8 cellular contexts compared by ENCODE assay signal in the genomic region with DNA sequence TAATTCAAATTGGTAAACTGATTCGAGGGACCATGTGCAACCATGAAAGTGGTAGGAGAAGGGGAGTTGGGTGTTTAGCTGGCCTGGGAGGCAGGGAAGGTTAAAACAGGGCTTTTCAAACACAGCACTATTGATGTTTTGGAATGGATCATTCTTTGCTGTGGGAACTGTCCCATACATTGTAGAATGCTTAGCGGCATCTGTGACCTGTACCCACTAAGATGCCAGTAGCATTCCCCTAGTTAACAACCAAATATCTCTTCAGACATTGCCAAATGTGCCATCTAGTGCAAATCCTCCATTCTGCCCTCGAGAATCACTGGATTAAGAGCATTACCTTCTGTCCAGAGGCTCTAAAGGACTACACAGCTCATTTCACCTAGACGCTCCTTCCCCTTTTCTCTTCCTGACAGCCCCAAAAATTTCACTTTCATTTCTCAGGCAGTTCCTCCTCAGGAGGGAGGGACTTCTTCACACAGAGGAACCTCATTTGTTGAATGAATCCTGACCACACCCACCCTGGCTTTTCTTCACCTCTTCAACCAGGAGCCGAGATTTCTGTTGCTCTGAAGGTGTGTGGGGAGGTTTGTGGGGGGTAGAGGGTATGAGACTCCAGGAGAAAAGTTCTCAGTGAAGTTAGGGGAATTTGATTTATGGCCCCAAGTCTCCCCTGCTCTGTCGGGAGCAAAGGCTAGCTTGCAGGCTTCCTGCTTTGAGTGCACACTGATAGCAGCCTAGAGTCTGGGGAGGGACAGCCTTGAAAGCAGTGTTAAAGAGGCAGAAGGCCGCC.
DNase-seq lines count a peak whose midpoint lies in the region; ATAC-seq and TF ChIP-seq lines count a peak whose summit lies in the region.

A gene with protein sequence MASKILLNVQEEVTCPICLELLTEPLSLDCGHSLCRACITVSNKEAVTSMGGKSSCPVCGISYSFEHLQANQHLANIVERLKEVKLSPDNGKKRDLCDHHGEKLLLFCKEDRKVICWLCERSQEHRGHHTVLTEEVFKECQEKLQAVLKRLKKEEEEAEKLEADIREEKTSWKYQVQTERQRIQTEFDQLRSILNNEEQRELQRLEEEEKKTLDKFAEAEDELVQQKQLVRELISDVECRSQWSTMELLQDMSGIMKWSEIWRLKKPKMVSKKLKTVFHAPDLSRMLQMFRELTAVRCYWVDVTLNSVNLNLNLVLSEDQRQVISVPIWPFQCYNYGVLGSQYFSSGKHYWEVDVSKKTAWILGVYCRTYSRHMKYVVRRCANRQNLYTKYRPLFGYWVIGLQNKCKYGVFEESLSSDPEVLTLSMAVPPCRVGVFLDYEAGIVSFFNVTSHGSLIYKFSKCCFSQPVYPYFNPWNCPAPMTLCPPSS (plus strand): TSS at position 513 of the 790 bp plus-strand sequence. CDS start 7,331 bp downstream, outside the sequence.

- H3K9ac ChIP-seq in mucosa of stomach (ENCODE audit: low read length), result peak within 1 kb of the TSS; percentile 81

- peaks cover 27 to 48% of the 10 kb centered on the region in 2 donors for H3K4me1 Mint-ChIP-seq in stimulated activated naive B cell treated with anti-CD40 and anti-IgM and Interleukin-4, amounts not matched to agents 10 μg/mL and 1 μg/mL and 100 μg/mL, for 72 hours

- in situ Hi-C loops in GM13976 (cut with MboI; ENCODE audit: low sequenced_read_pairs, unreplicated experiment), result no loop called here

- peak within 1 kb of the TSS; percentile 89 for H3K27ac Mint-ChIP-seq in stimulated activated naive B cell treated with anti-CD40 and anti-IgM and Interleukin-4, amounts not matched to agents 10 μg/mL and 1 μg/mL and 100 μg/mL, for 72 hours

- H3K27me3 Mint-ChIP-seq in stimulated activated naive B cell treated with anti-CD40 and anti-IgM and Interleukin-4, amounts not matched to agents 10 μg/mL and 1 μg/mL and 100 μg/mL, for 72 hours, result no peaks in the 10 kb centered on the region

- TF ChIP-seq POLR2A in NB4 (IDR thresholded peaks at IDR 0.05; ENCODE audit: extremely low read depth, insufficient read length), result peak; percentile 46

- H3K9me3 ChIP-seq in mucosa of stomach (ENCODE audit: control insufficient read depth, low read length), result no peaks in the 10 kb centered on the region

- no peaks in the 10 kb centered on the region for H3K36me3 ChIP-seq in mucosa of stomach (ENCODE audit: control insufficient read depth, insufficient read depth, low read length)

- H3K4me3 Mint-ChIP-seq in stimulated activated naive B cell treated with anti-CD40 and anti-IgM and Interleukin-4, amounts not matched to agents 10 μg/mL and 1 μg/mL and 100 μg/mL, for 72 hours, result peak within 1 kb of the TSS; percentile 79 to 89

- TF ChIP-seq CTCF in GM13976 (IDR thresholded peaks at IDR 0.05; ENCODE audit: borderline replicate concordance, control extremely low read depth, extremely low read depth, insufficient read depth, missing control alignments) (no peak), NB4 (IDR thresholded peaks at IDR 0.05; ENCODE audit: low read depth, low read length) (no peak), epithelial cell of esophagus (IDR thresholded peaks at IDR 0.05; ENCODE audit: insufficient read depth, low read depth, low read length, missing control alignments) (no peak)

- peak; percentile 96 for ATAC-seq in HG02610 (IDR thresholded peaks at IDR 0.05; ENCODE audit: unreplicated experiment)
- peak; percentile 98 to 99 for ATAC-seq in stimulated activated naive B cell treated with anti-CD40 and anti-IgM and Interleukin-4, amounts not matched to agents 10 μg/mL and 1 μg/mL and 100 μg/mL, for 72 hours (replicated peaks)

- no peaks in the 10 kb centered on the region for H3K27me3 ChIP-seq in mucosa of stomach (ENCODE audit: control insufficient read depth, insufficient read depth, low read length)

- DNase-seq in GM13976 (ENCODE audit: low spot score) (peak; percentile 88), NB4 (ENCODE audit: low read depth) (peak; percentile 80), epithelial cell of esophagus (ENCODE audit: low read depth) (peak; percentile 78), cerebellar cortex (ENCODE audit: low spot score) (no peak)
- DNase-seq in activated CD8-positive, alpha-beta memory T cell treated with anti-CD3 and anti-CD28 coated beads for 48 hours (ENCODE audit: low read depth in 2 of 3, low spot score in 2 of 3), result peak in 2 of 3 experiments; percentile 7 to 8
- peak; percentile 66 for DNase-seq in stimulated activated naive B cell treated with anti-CD40 and anti-IgM and Interleukin-4, amounts not matched to agents 10 μg/mL and 1 μg/mL and 100 μg/mL, for 72 hours

- H3K4me1 ChIP-seq in mucosa of stomach (ENCODE audit: control insufficient read depth, insufficient read depth, low read length), result peaks cover 23% of the 10 kb centered on the region

- H3K4me3 ChIP-seq in NB4 (ENCODE audit: low read depth, low read length), result peak within 1 kb of the TSS; percentile 87
- H3K4me3 ChIP-seq in epithelial cell of esophagus (ENCODE audit: low read length), result peak within 1 kb of the TSS; percentile 58
- peak within 1 kb of the TSS; percentile 47 for H3K4me3 ChIP-seq in mucosa of stomach (ENCODE audit: low read length)

- peaks cover 1 to 4% of the 10 kb centered on the region in 2 donors for H3K9me3 Mint-ChIP-seq in stimulated activated naive B cell treated with anti-CD40 and anti-IgM and Interleukin-4, amounts not matched to agents 10 μg/mL and 1 μg/mL and 100 μg/mL, for 72 hours

- peaks cover 2 to 7% of the 10 kb centered on the region in 2 donors for H3K36me3 Mint-ChIP-seq in stimulated activated naive B cell treated with anti-CD40 and anti-IgM and Interleukin-4, amounts not matched to agents 10 μg/mL and 1 μg/mL and 100 μg/mL, for 72 hours
